ENCODE assay signal across 26 cellular contexts in genomic region chr11:70384486-70385152, GRCh38. TPM values are rescaled to one million over a fixed set of nuclear protein-coding genes. Genes with fewer than 3 reads are reported as not detected.
DNase-seq lines count a peak whose midpoint lies in the region; ATAC-seq and TF ChIP-seq lines count a peak whose summit lies in the region.
"Had no signal": no experiment of that assay in that cellular context is flagged by ENCODE, and none has a peak within 500 bp of the region (broad histone marks: within the 10 kb centered on the region; RNA-seq: fewer than 3 reads in every experiment).

No MANE protein-coding gene starts in this region.

- H3K9me3 Mint-ChIP-seq in chondrocyte (ENCODE audit: low read depth): no peaks in the 10 kb centered on the region
- no peaks in the 10 kb centered on the region for H3K9me3 Mint-ChIP-seq in mesothelial cell of epicardium
- H3K9me3 Mint-ChIP-seq: activated CD8-positive, alpha-beta T cell treated with anti-CD3 and anti-CD28 coated beads for 36 hours; nephron had no signal

- H3K27me3 Mint-ChIP-seq in chondrocyte (ENCODE audit: low read depth) (no peaks in the 10 kb centered on the region), mesothelial cell of epicardium (ENCODE audit: low read depth) (no peaks in the 10 kb centered on the region)
- H3K27me3 Mint-ChIP-seq: activated CD8-positive, alpha-beta T cell treated with anti-CD3 and anti-CD28 coated beads for 36 hours; activated naive CD8-positive, alpha-beta T cell had no signal

- peak; percentile 9 for ATAC-seq in Right ventricle myocardium superior (ENCODE audit: poor library complexity)
- ATAC-seq in upper lobe of right lung: peak; percentile 35
- no peak for ATAC-seq in psoas muscle
- ATAC-seq: activated CD4-positive, CD25-positive, alpha-beta regulatory T cell treated with anti-CD3 and anti-CD28 coated beads, Interleukin-2, amount 50 U/mL, for 24 hours; activated CD8-positive, alpha-beta T cell treated with anti-CD3 and anti-CD28 coated beads for 36 hours; mucosa of descending colon; stimulated activated naive CD8-positive, alpha-beta T cell treated with anti-CD3 and anti-CD28 coated beads, Interleukin-15, Interleukin-2, amounts not matched to agents 100 U/mL and 50 U/mL, for 24 hours had no signal

- H3K27ac ChIP-seq in right atrium auricular region: no peak overlapping the region
- H3K27ac ChIP-seq in upper lobe of right lung: no peak overlapping the region
- H3K27ac ChIP-seq in suprapubic skin: no peak overlapping the region
- H3K27ac ChIP-seq in transverse colon: peak overlapping the region in 2 of 4 donors; percentile 13 to 22
- no peak overlapping the region for H3K27ac ChIP-seq in psoas muscle
- H3K27ac ChIP-seq: PC-9 had no signal

- TF ChIP-seq EP300 in suprapubic skin (IDR thresholded peaks at IDR 0.05) (no peak), transverse colon (IDR thresholded peaks at IDR 0.05; ENCODE audit: low read depth) (no peak)

- H3K27me3 ChIP-seq in right atrium auricular region (no peaks in the 10 kb centered on the region), upper lobe of right lung (no peaks in the 10 kb centered on the region), suprapubic skin (no peaks in the 10 kb centered on the region), transverse colon (no peaks in the 10 kb centered on the region), psoas muscle (ENCODE audit: insufficient read depth in 3 of 3, low read length in 2 of 3) (no peaks in the 10 kb centered on the region)
- H3K27me3 ChIP-seq: BE2C, tibial nerve had no signal

- H3K4me1 ChIP-seq in right atrium auricular region: no peaks in the 10 kb centered on the region
- H3K4me1 ChIP-seq in upper lobe of right lung: no peaks in the 10 kb centered on the region
- no peaks in the 10 kb centered on the region for H3K4me1 ChIP-seq in suprapubic skin
- peaks cover 0 to 11% (median 7%) of the 10 kb centered on the region in 4 donors for H3K4me1 ChIP-seq in transverse colon
- no peaks in the 10 kb centered on the region for H3K4me1 ChIP-seq in psoas muscle
- H3K4me1 ChIP-seq: BE2C had no signal

- H3K36me3 ChIP-seq in right atrium auricular region: peaks cover 9% of the 10 kb centered on the region
- H3K36me3 ChIP-seq in upper lobe of right lung: peaks cover 49% of the 10 kb centered on the region
- H3K36me3 ChIP-seq in suprapubic skin: peaks cover 33% of the 10 kb centered on the region
- H3K36me3 ChIP-seq in transverse colon: peaks cover 0 to 4% (median 1%) of the 10 kb centered on the region in 4 donors
- H3K36me3 ChIP-seq in psoas muscle (ENCODE audit: insufficient read depth in 1 of 2, low read depth in 1 of 2): peaks cover 2 to 62% of the 10 kb centered on the region in 2 donors

- intact Hi-C loops in Right ventricle myocardium superior (cut with DNase I) (no loop called here), upper lobe of right lung (cut with DNase I) (no loop called here), transverse colon (cut with DNase I; ENCODE audit: low total_unique reads) (no loop called here), psoas muscle (cut with DNase I) (no loop called here)

- in situ Hi-C loops in transverse colon (cut with MboI; ENCODE audit: low pct_ligation_motif_present in 1 of 4, low pct_unique_long_range_greater_than_20kb in 1 of 4, low sequenced_read_pairs in 3 of 4): no loop called here

- no peak for TF ChIP-seq POLR2A in suprapubic skin (IDR thresholded peaks at IDR 0.05)
- no peak for TF ChIP-seq POLR2A in transverse colon (IDR thresholded peaks at IDR 0.05)

- H3K27ac Mint-ChIP-seq in chondrocyte (ENCODE audit: unreplicated experiment) (no peak overlapping the region), mesothelial cell of epicardium (peak overlapping the region; percentile 50)
- H3K27ac Mint-ChIP-seq: activated CD8-positive, alpha-beta T cell treated with anti-CD3 and anti-CD28 coated beads for 36 hours; activated naive CD8-positive, alpha-beta T cell; nephron had no signal

- WGBS in suprapubic skin: 85% methylated on average over 20 of the region's 21 CpGs
- 71 to 90% methylated on average over 1 to 18 of the region's 21 CpGs for WGBS in transverse colon (ENCODE audit: low coverage in 1 of 2), 2 donors
- WGBS in psoas muscle, 3 donors: 79 to 90% (median 89%) methylated on average over 21 of the region's 21 CpGs

- H3K4me3 Mint-ChIP-seq in chondrocyte (ENCODE audit: unreplicated experiment): no peak overlapping the region
- no peak overlapping the region for H3K4me3 Mint-ChIP-seq in mesothelial cell of epicardium
- H3K4me3 Mint-ChIP-seq: activated CD8-positive, alpha-beta T cell treated with anti-CD3 and anti-CD28 coated beads for 36 hours; activated naive CD8-positive, alpha-beta T cell; nephron had no signal

- no peaks in the 10 kb centered on the region for H3K9me3 ChIP-seq in right atrium auricular region
- no peaks in the 10 kb centered on the region for H3K9me3 ChIP-seq in upper lobe of right lung
- no peaks in the 10 kb centered on the region for H3K9me3 ChIP-seq in suprapubic skin
- no peaks in the 10 kb centered on the region for H3K9me3 ChIP-seq in transverse colon
- H3K9me3 ChIP-seq in psoas muscle: no peaks in the 10 kb centered on the region
- H3K9me3 ChIP-seq: BE2C, mucosa of descending colon, tibial nerve had no signal

- TF ChIP-seq CTCF in right atrium auricular region (IDR thresholded peaks at IDR 0.05): no peak
- TF ChIP-seq CTCF in chondrocyte (IDR thresholded peaks at IDR 0.05): no peak
- TF ChIP-seq CTCF in mesothelial cell of epicardium (IDR thresholded peaks at IDR 0.05; ENCODE audit: unreplicated experiment): no peak
- TF ChIP-seq CTCF in upper lobe of right lung (IDR thresholded peaks at IDR 0.05): no peak
- TF ChIP-seq CTCF in suprapubic skin (IDR thresholded peaks at IDR 0.05): no peak
- TF ChIP-seq CTCF in transverse colon (IDR thresholded peaks at IDR 0.05): no peak
- TF ChIP-seq CTCF in psoas muscle (IDR thresholded peaks at IDR 0.05): no peak

- H3K4me3 ChIP-seq in right atrium auricular region: no peak overlapping the region
- H3K4me3 ChIP-seq in upper lobe of right lung: no peak overlapping the region
- H3K4me3 ChIP-seq in suprapubic skin: no peak overlapping the region
- no peak overlapping the region for H3K4me3 ChIP-seq in transverse colon
- H3K4me3 ChIP-seq in psoas muscle: no peak overlapping the region
- H3K4me3 ChIP-seq: mucosa of descending colon, PC-9, tibial nerve had no signal

- no peak for DNase-seq in Right ventricle myocardium superior
- no peak for DNase-seq in right atrium auricular region (ENCODE audit: low spot score)
- peak; percentile 75 for DNase-seq in chondrocyte (ENCODE audit: low spot score)
- no peak for DNase-seq in mesothelial cell of epicardium (ENCODE audit: low spot score in 2 of 2, unreplicated experiment in 2 of 2)
- peak; percentile 60 for DNase-seq in upper lobe of right lung
- no peak for DNase-seq in suprapubic skin (ENCODE audit: low spot score in 2 of 2)
- no peak for DNase-seq in transverse colon
- no peak for DNase-seq in psoas muscle
- DNase-seq: activated CD8-positive, alpha-beta T cell treated with anti-CD3 and anti-CD28 coated beads for 36 hours; activated effector memory CD4-positive, alpha-beta T cell treated with Interleukin-2 at 50 U/mL for 16 hours; BE2C; effector CD4-positive, alpha-beta T cell; erythroblast; H7; mucosa of descending colon; NCI-H1105 treated with DMSO at 0.1 percent for 48 hours; NCI-H2029; NCI-H526 treated with DMSO at 0.1 percent for 48 hours; PC-9; SHP77 treated with DMSO at 0.1 percent for 48 hours; stimulated activated CD4-positive, alpha-beta T cell treated with anti-CD3 and anti-CD28 coated beads, Interleukin-15, amount 100 ng/mL, for 24 hours; stimulated activated naive CD8-positive, alpha-beta T cell treated with anti-CD3 and anti-CD28 coated beads, Interleukin-15, Interleukin-2, amounts not matched to agents 100 U/mL and 50 U/mL, for 24 hours had no signal

- H3K4me1 Mint-ChIP-seq in chondrocyte (ENCODE audit: low read depth) (peaks cover 16% of the 10 kb centered on the region), mesothelial cell of epicardium (peaks cover 16% of the 10 kb centered on the region)

- H3K36me3 Mint-ChIP-seq in chondrocyte (ENCODE audit: low read depth) (peaks cover 9% of the 10 kb centered on the region), mesothelial cell of epicardium (peaks cover 20% of the 10 kb centered on the region)

RNA-seq across cellular contexts. Expression of gene CTTN, which starts 13.7 kb away (rescaled TPM):
- total RNA-seq in Right ventricle myocardium superior (156 TPM), right atrium auricular region (10 to 100 TPM; 67.0 to 99.2 TPM), chondrocyte (290 to 314 TPM (median 307 TPM) in 3 replicates), mesothelial cell of epicardium (307 to 326 TPM (median 318 TPM) in 3 replicates), upper lobe of right lung (177 TPM), suprapubic skin (100 to 1,000 TPM; 179 to 458 (median 200) TPM), transverse colon (100 to 1,000 TPM; 203 to 449 (median 365) TPM), psoas muscle (100 to 1,000 TPM in 2 of 4 donors, 10 to 100 TPM in 2; 60.0 to 117 (median 91.2) TPM)
- 10 to 100 TPM; 44.1 to 91.2 (median 88.4) TPM for polyA plus RNA-seq in psoas muscle

Comparison
In these comparisons a context has a peak if more than half of its experiments do, and no peak if none do; other contexts are left out.
1. ATAC-seq: peak in Right ventricle myocardium superior (single experiment) and upper lobe of right lung (single experiment); none in psoas muscle (0 of 4).
2. DNase-seq: peak in chondrocyte (single experiment) and upper lobe of right lung (single experiment); none in Right ventricle myocardium superior (single experiment), right atrium auricular region (single experiment), mesothelial cell of epicardium (0 of 2), suprapubic skin (0 of 2), transverse colon (single experiment) and psoas muscle (0 of 2).